2 cellular contexts compared by ENCODE assay signal in the genomic region with DNA sequence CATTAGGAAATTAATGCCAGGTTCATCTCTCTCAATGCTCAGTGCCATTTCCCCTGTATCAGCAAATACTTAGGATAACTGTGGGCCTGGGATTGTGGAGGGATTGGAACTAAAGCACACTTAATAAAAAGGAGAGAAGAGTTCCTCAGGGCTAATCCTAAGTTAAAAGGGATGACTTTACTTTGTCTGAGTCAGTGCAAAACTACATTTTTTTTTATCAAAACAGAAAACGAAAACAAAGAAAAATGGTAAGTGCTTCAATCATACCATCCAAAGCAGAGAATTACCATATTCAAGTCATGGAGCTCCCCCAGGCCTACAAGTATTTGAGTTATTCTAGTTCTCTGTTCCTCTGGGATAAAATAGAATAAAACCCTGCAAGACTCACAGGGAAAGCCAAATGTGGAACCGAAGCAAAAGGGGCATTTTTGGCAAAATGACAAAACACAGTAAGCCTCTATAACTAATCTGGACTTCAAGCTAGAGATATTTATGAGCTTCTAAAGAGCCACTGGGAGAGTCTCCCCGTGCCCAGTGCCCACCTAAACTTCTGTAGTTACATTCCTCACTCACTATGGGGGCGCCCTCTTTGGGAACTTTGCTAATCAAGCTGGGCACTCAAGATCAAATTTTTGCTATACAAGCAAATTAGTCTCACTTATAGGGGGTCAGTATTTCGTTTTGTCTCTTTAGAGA.
TF ChIP-seq lines count a peak whose summit lies in the region.

No MANE protein-coding gene starts in this region.

TF ChIP-seq in GM23338, 12 proteins besides CTCF, POLR2A, EP300 and RAD21 (continues in another document):
- TF ChIP-seq EZH2phosphoT487 (IDR thresholded peaks at IDR 0.05; ENCODE audit: unreplicated experiment) (no peak), NANOG (IDR thresholded peaks at IDR 0.05; ENCODE audit: borderline replicate concordance) (no peak), JUNB (IDR thresholded peaks at IDR 0.05; ENCODE audit: unreplicated experiment) (no peak), POLR2AphosphoS5 (IDR thresholded peaks at IDR 0.05; ENCODE audit: low read depth) (no peak), EZH2 (IDR thresholded peaks at IDR 0.05; ENCODE audit: low read depth, unreplicated experiment) (no peak), ZNF114 (CRISPR knock-in tag; IDR thresholded peaks at IDR 0.05) (no peak), CREB1 (CRISPR knock-in tag; IDR thresholded peaks at IDR 0.05; ENCODE audit: low read depth) (no peak), STAT1 (IDR thresholded peaks at IDR 0.05; ENCODE audit: unreplicated experiment) (no peak), ZNF331 (CRISPR knock-in tag; IDR thresholded peaks at IDR 0.05; ENCODE audit: low read depth) (no peak)
- TF ChIP-seq, protein P1, sequence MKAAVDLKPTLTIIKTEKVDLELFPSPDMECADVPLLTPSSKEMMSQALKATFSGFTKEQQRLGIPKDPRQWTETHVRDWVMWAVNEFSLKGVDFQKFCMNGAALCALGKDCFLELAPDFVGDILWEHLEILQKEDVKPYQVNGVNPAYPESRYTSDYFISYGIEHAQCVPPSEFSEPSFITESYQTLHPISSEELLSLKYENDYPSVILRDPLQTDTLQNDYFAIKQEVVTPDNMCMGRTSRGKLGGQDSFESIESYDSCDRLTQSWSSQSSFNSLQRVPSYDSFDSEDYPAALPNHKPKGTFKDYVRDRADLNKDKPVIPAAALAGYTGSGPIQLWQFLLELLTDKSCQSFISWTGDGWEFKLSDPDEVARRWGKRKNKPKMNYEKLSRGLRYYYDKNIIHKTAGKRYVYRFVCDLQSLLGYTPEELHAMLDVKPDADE (IDR thresholded peaks at IDR 0.05): no peak
- TF ChIP-seq, protein P2, sequence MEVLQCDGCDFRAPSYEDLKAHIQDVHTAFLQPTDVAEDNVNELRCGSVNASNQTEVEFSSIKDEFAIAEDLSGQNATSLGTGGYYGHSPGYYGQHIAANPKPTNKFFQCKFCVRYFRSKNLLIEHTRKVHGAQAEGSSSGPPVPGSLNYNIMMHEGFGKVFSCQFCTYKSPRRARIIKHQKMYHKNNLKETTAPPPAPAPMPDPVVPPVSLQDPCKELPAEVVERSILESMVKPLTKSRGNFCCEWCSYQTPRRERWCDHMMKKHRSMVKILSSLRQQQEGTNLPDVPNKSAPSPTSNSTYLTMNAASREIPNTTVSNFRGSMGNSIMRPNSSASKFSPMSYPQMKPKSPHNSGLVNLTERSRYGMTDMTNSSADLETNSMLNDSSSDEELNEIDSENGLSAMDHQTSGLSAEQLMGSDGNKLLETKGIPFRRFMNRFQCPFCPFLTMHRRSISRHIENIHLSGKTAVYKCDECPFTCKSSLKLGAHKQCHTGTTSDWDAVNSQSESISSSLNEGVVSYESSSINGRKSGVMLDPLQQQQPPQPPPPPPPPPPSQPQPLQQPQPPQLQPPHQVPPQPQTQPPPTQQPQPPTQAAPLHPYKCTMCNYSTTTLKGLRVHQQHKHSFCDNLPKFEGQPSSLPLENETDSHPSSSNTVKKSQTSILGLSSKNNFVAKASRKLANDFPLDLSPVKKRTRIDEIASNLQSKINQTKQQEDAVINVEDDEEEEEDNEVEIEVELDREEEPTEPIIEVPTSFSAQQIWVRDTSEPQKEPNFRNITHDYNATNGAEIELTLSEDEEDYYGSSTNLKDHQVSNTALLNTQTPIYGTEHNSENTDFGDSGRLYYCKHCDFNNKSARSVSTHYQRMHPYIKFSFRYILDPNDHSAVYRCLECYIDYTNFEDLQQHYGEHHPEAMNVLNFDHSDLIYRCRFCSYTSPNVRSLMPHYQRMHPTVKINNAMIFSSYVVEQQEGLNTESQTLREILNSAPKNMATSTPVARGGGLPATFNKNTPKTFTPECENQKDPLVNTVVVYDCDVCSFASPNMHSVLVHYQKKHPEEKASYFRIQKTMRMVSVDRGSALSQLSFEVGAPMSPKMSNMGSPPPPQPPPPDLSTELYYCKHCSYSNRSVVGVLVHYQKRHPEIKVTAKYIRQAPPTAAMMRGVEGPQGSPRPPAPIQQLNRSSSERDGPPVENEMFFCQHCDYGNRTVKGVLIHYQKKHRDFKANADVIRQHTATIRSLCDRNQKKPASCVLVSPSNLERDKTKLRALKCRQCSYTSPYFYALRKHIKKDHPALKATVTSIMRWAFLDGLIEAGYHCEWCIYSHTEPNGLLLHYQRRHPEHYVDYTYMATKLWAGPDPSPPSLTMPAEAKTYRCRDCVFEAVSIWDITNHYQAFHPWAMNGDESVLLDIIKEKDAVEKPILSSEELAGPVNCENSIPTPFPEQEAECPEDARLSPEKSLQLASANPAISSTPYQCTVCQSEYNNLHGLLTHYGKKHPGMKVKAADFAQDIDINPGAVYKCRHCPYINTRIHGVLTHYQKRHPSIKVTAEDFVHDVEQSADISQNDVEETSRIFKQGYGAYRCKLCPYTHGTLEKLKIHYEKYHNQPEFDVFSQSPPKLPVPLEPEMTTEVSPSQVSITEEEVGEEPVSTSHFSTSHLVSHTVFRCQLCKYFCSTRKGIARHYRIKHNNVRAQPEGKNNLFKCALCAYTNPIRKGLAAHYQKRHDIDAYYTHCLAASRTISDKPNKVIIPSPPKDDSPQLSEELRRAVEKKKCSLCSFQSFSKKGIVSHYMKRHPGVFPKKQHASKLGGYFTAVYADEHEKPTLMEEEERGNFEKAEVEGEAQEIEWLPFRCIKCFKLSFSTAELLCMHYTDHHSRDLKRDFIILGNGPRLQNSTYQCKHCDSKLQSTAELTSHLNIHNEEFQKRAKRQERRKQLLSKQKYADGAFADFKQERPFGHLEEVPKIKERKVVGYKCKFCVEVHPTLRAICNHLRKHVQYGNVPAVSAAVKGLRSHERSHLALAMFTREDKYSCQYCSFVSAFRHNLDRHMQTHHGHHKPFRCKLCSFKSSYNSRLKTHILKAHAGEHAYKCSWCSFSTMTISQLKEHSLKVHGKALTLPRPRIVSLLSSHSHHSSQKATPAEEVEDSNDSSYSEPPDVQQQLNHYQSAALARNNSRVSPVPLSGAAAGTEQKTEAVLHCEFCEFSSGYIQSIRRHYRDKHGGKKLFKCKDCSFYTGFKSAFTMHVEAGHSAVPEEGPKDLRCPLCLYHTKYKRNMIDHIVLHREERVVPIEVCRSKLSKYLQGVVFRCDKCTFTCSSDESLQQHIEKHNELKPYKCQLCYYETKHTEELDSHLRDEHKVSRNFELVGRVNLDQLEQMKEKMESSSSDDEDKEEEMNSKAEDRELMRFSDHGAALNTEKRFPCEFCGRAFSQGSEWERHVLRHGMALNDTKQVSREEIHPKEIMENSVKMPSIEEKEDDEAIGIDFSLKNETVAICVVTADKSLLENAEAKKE (CRISPR knock-in tag; IDR thresholded peaks at IDR 0.05): no peak

TF ChIP-seq in H1, 55 proteins besides CTCF, POLR2A, EP300 and RAD21:
- TF ChIP-seq EGR1 (IDR thresholded peaks at IDR 0.05; ENCODE audit: borderline replicate concordance, low read depth, low read length): no peak
- no peak for TF ChIP-seq CBX8 (IDR thresholded peaks at IDR 0.05; ENCODE audit: borderline replicate concordance, low read depth, low read length)
- TF ChIP-seq MAFK (IDR thresholded peaks at IDR 0.05; ENCODE audit: low read depth, low read length): peak; percentile 10; the same call in 1 of the 2 replicates
